ENCODE assay signal across 12 cellular contexts in genomic region chr11:75261474-75261847, GRCh38. TPM values are rescaled to one million over a fixed set of nuclear protein-coding genes. Genes with fewer than 3 reads are reported as not detected.
DNase-seq lines count a peak whose midpoint lies in the region; ATAC-seq and TF ChIP-seq lines count a peak whose summit lies in the region.
"Had no signal": no experiment of that assay in that cellular context is flagged by ENCODE, and none has a peak within 500 bp of the region (broad histone marks: within the 10 kb centered on the region; RNA-seq: fewer than 3 reads in every experiment).

No MANE protein-coding gene starts in this region.

- no peaks in the 10 kb centered on the region for H3K36me3 Mint-ChIP-seq in activated naive CD4-positive, alpha-beta T cell treated with anti-CD3 and anti-CD28 coated beads, Interleukin-2, amount 10 ng/mL, durations not matched to agents 7 days and 5 days
- H3K36me3 Mint-ChIP-seq in immature natural killer cell = peaks cover 0 to 6% (median 0%) of the 10 kb centered on the region in 3 donors
- H3K36me3 Mint-ChIP-seq: brain had no signal

- peaks cover 0 to 6% (median 0%) of the 10 kb centered on the region in 4 donors for H3K4me1 ChIP-seq in tibial artery

- CTCF ChIA-PET in activated naive CD4-positive, alpha-beta T cell treated with anti-CD3 and anti-CD28 coated beads, Interleukin-2, amount 10 ng/mL, durations not matched to agents 7 days and 5 days (lab: Charles Lee) = interaction anchor here (1.2 to 2.2 kb wide), 6 partner anchors 9 to 239 kb away, joined by 3 to 8 read pairs (median 4); no protein-coding TSS in a partner anchor

- peak overlapping the region; percentile 80 for H3K27ac Mint-ChIP-seq in activated naive CD4-positive, alpha-beta T cell treated with anti-CD3 and anti-CD28 coated beads, Interleukin-2, amount 10 ng/mL, durations not matched to agents 7 days and 5 days
- H3K27ac Mint-ChIP-seq in immature natural killer cell = peak overlapping the region; percentile 83 to 95 (median 90)
- H3K27ac Mint-ChIP-seq: brain had no signal

- peaks cover 0 to 9% (median 0%) of the 10 kb centered on the region in 3 donors for H3K36me3 ChIP-seq in tibial artery

- H3K9me3 ChIP-seq in tibial artery = no peaks in the 10 kb centered on the region
- H3K9me3 ChIP-seq: heart left ventricle had no signal

- H3K27me3 Mint-ChIP-seq in activated naive CD4-positive, alpha-beta T cell treated with anti-CD3 and anti-CD28 coated beads, Interleukin-2, amount 10 ng/mL, durations not matched to agents 7 days and 5 days = peaks cover 15% of the 10 kb centered on the region
- H3K27me3 Mint-ChIP-seq in immature natural killer cell (ENCODE audit: low read depth in 3 of 3) = peaks cover 2 to 12% (median 5%) of the 10 kb centered on the region in 3 donors

- peaks cover 0 to 14% of the 10 kb centered on the region in 2 donors for H3K27me3 ChIP-seq in tibial artery

- DNase-seq in activated naive CD4-positive, alpha-beta T cell treated with anti-CD3 and anti-CD28 coated beads, Interleukin-2, amount 10 ng/mL, durations not matched to agents 7 days and 5 days = peak; percentile 40
- no peak for DNase-seq in activated naive CD4-positive, alpha-beta T cell (lab: John Stamatoyannopoulos, UW)
- peak; percentile 42 for DNase-seq in UCSD-AML1 (lab: John Stamatoyannopoulos, UW; ENCODE audit: unreplicated experiment)
- peak; percentile 25 to 35 (median 32) for DNase-seq in immature natural killer cell
- DNase-seq in tibial artery = peak; percentile 11 to 60
- DNase-seq in OCI-M1 (lab: John Stamatoyannopoulos, UW) = no peak
- DNase-seq: NCI-H2171 treated with DMSO at 0.1 percent for 48 hours had no signal

- no peak for TF ChIP-seq CTCF in tibial artery (IDR thresholded peaks at IDR 0.05)

- no peak overlapping the region for H3K27ac ChIP-seq in tibial artery
- H3K27ac ChIP-seq: heart left ventricle had no signal

- intact Hi-C loops in tibial artery (cut with DNase I; ENCODE audit: low total_unique reads) = no loop called here

- no peak overlapping the region for H3K4me3 ChIP-seq in tibial artery
- H3K4me3 ChIP-seq: heart left ventricle had no signal

- peak overlapping the region; percentile 12 for H3K4me3 Mint-ChIP-seq in activated naive CD4-positive, alpha-beta T cell treated with anti-CD3 and anti-CD28 coated beads, Interleukin-2, amount 10 ng/mL, durations not matched to agents 7 days and 5 days
- peak overlapping the region; percentile 25 to 70 (median 62) for H3K4me3 Mint-ChIP-seq in immature natural killer cell
- H3K4me3 Mint-ChIP-seq: brain had no signal

- ATAC-seq in GM21619 (IDR thresholded peaks at IDR 0.05; ENCODE audit: unreplicated experiment) (no peak), GM18498 (IDR thresholded peaks at IDR 0.05; ENCODE audit: unreplicated experiment) (no peak)

- H3K4me1 Mint-ChIP-seq in activated naive CD4-positive, alpha-beta T cell treated with anti-CD3 and anti-CD28 coated beads, Interleukin-2, amount 10 ng/mL, durations not matched to agents 7 days and 5 days = peaks cover 43% of the 10 kb centered on the region
- H3K4me1 Mint-ChIP-seq in immature natural killer cell = peaks cover 57 to 58% of the 10 kb centered on the region in 2 donors
- H3K4me1 Mint-ChIP-seq: brain had no signal

- H3K9me3 Mint-ChIP-seq in activated naive CD4-positive, alpha-beta T cell treated with anti-CD3 and anti-CD28 coated beads, Interleukin-2, amount 10 ng/mL, durations not matched to agents 7 days and 5 days = no peaks in the 10 kb centered on the region
- H3K9me3 Mint-ChIP-seq in immature natural killer cell = no peaks in the 10 kb centered on the region
- H3K9me3 Mint-ChIP-seq: brain had no signal

RNA-seq across cellular contexts. Expression of gene TPBGL, which starts 20.9 kb away (rescaled TPM):
- polyA plus RNA-seq in immature natural killer cell = under 1 TPM in 1 of 3 donors, not detected in 2; 0.13 TPM
- polyA plus RNA-seq: endothelial cell of umbilical vein had no signal

Comparison
In these comparisons a context has a peak if more than half of its experiments do, and no peak if none do; other contexts are left out.
1. DNase-seq: peak in activated naive CD4-positive, alpha-beta T cell treated with anti-CD3 and anti-CD28 coated beads, Interleukin-2, amount 10 ng/mL, durations not matched to agents 7 days and 5 days (single experiment), UCSD-AML1 (single experiment), immature natural killer cell (3 of 3) and tibial artery (2 of 2); none in activated naive CD4-positive, alpha-beta T cell (0 of 4) and OCI-M1 (single experiment).